In genomic region chr19:33064778-33065550, GRCh38 we compare ENCODE assay signal across 8 cellular contexts. TPM values are rescaled to one million over a fixed set of nuclear protein-coding genes. Genes with fewer than 3 reads are reported as not detected.
DNase-seq lines count a peak whose midpoint lies in the region; ATAC-seq and TF ChIP-seq lines count a peak whose summit lies in the region.

TSS of gene RHPN2 (minus strand) at chr19:33064888. CDS start at chr19:33064852, 36 bp downstream.

- H3K9me3 ChIP-seq in SK-N-MC (ENCODE audit: low read depth, low read length) (no peaks in the 10 kb centered on the region), right atrium auricular region (no peaks in the 10 kb centered on the region)

- H3K4me1 ChIP-seq in right atrium auricular region: peaks cover 0 to 18% of the 10 kb centered on the region in 2 donors

- ATAC-seq in GM21381 (IDR thresholded peaks at IDR 0.05; ENCODE audit: unreplicated experiment) (peak; percentile 81), GM18873 (IDR thresholded peaks at IDR 0.05; ENCODE audit: low FRiP score, unreplicated experiment) (no peak)
- ATAC-seq in activated naive CD8-positive, alpha-beta T cell treated with anti-CD3 and anti-CD28 coated beads, Interleukin-2, amount 10 ng/mL, durations not matched to agents 7 days and 5 days (ENCODE audit: low read depth): peak; percentile 87

- no peaks in the 10 kb centered on the region for H3K9me3 Mint-ChIP-seq in activated naive CD8-positive, alpha-beta T cell treated with anti-CD3 and anti-CD28 coated beads, Interleukin-2, amount 10 ng/mL, durations not matched to agents 7 days and 5 days

- no peak within 1 kb of the TSS for H3K27ac Mint-ChIP-seq in activated naive CD8-positive, alpha-beta T cell treated with anti-CD3 and anti-CD28 coated beads, Interleukin-2, amount 10 ng/mL, durations not matched to agents 7 days and 5 days

- peak within 1 kb of the TSS; percentile 68 for H3K4me3 Mint-ChIP-seq in activated naive CD8-positive, alpha-beta T cell treated with anti-CD3 and anti-CD28 coated beads, Interleukin-2, amount 10 ng/mL, durations not matched to agents 7 days and 5 days

- H3K36me3 ChIP-seq in SK-N-MC (ENCODE audit: insufficient read depth, low read length) (no peaks in the 10 kb centered on the region), right atrium auricular region (no peaks in the 10 kb centered on the region)

- TF ChIP-seq CTCF in right atrium auricular region (IDR thresholded peaks at IDR 0.05): no peak
- no peak for TF ChIP-seq CTCF in retinal pigment epithelial cell (conservative IDR thresholded peaks at IDR 0.05; ENCODE audit: low read depth, low read length)

- peak within 1 kb of the TSS; percentile 59 for H3K9ac ChIP-seq in SK-N-MC (ENCODE audit: insufficient read length)

- peak within 1 kb of the TSS; percentile 33 for H3K4me3 ChIP-seq in Jurkat, Clone E6-1 (ENCODE audit: low read length)
- H3K4me3 ChIP-seq in SK-N-MC (peak within 1 kb of the TSS; percentile 82), right atrium auricular region (peak within 1 kb of the TSS; percentile 59 to 75), retinal pigment epithelial cell (ENCODE audit: low read length) (peak within 1 kb of the TSS; percentile 70)

- DNase-seq in COLO668 (lab: John Stamatoyannopoulos, UW; ENCODE audit: unreplicated experiment): peak; percentile 72
- no peak for DNase-seq in Jurkat, Clone E6-1 (ENCODE audit: low read depth, low spot score)
- no peak for DNase-seq in SK-N-MC (ENCODE audit: low read depth, low spot score)
- DNase-seq in activated naive CD8-positive, alpha-beta T cell treated with anti-CD3 and anti-CD28 coated beads, Interleukin-2, amount 10 ng/mL, durations not matched to agents 7 days and 5 days: peak; percentile 75
- DNase-seq in right atrium auricular region (ENCODE audit: low spot score): no peak
- DNase-seq in retinal pigment epithelial cell (ENCODE audit: low read depth): no peak

- no peak within 1 kb of the TSS for H3K27ac ChIP-seq in SK-N-MC
- peak within 1 kb of the TSS in 1 of 2 donors; percentile 17 for H3K27ac ChIP-seq in right atrium auricular region

- H3K36me3 Mint-ChIP-seq in activated naive CD8-positive, alpha-beta T cell treated with anti-CD3 and anti-CD28 coated beads, Interleukin-2, amount 10 ng/mL, durations not matched to agents 7 days and 5 days: no peaks in the 10 kb centered on the region

- H3K27me3 ChIP-seq in right atrium auricular region: peaks cover 0 to 4% of the 10 kb centered on the region in 2 donors

- H3K27me3 Mint-ChIP-seq in activated naive CD8-positive, alpha-beta T cell treated with anti-CD3 and anti-CD28 coated beads, Interleukin-2, amount 10 ng/mL, durations not matched to agents 7 days and 5 days: peaks cover 30% of the 10 kb centered on the region

- H3K4me1 Mint-ChIP-seq in activated naive CD8-positive, alpha-beta T cell treated with anti-CD3 and anti-CD28 coated beads, Interleukin-2, amount 10 ng/mL, durations not matched to agents 7 days and 5 days: no peaks in the 10 kb centered on the region

- POLR2A ChIA-PET in activated naive CD8-positive, alpha-beta T cell treated with anti-CD3 and anti-CD28 coated beads, Interleukin-2, amount 10 ng/mL, durations not matched to agents 7 days and 5 days (lab: Charles Lee): interaction anchor here (1.7 kb wide), 1 partner anchor 16 kb away, joined by 6 read pairs; the partner anchor contains the start of gene GPATCH1

RNA-seq across cellular contexts. Expression of gene RHPN2, which starts in this region (rescaled TPM):
- 4.9 TPM for polyA plus RNA-seq in Jurkat, Clone E6-1 (2012; ENCODE audit: insufficient read depth, insufficient read length)
- 1 to 10 TPM; 1.6 to 1.8 TPM for total RNA-seq in activated naive CD8-positive, alpha-beta T cell treated with anti-CD3 and anti-CD28 coated beads, Interleukin-2, amount 10 ng/mL, durations not matched to agents 7 days and 5 days
- 1 to 10 TPM; 3.1 to 5.9 TPM for total RNA-seq in right atrium auricular region

Comparison
In these comparisons a context has a peak if more than half of its experiments do, and no peak if none do; other contexts are left out.
1. DNase-seq: peak in COLO668 (single experiment) and activated naive CD8-positive, alpha-beta T cell treated with anti-CD3 and anti-CD28 coated beads, Interleukin-2, amount 10 ng/mL, durations not matched to agents 7 days and 5 days (single experiment); none in Jurkat, Clone E6-1 (single experiment), SK-N-MC (single experiment), right atrium auricular region (single experiment) and retinal pigment epithelial cell (single experiment).
2. Peak in every context shown above with its lines, with median percentiles within 50 percentile points of each other: H3K4me3 ChIP-seq.